13 cellular contexts compared by ENCODE assay signal in the genomic region with DNA sequence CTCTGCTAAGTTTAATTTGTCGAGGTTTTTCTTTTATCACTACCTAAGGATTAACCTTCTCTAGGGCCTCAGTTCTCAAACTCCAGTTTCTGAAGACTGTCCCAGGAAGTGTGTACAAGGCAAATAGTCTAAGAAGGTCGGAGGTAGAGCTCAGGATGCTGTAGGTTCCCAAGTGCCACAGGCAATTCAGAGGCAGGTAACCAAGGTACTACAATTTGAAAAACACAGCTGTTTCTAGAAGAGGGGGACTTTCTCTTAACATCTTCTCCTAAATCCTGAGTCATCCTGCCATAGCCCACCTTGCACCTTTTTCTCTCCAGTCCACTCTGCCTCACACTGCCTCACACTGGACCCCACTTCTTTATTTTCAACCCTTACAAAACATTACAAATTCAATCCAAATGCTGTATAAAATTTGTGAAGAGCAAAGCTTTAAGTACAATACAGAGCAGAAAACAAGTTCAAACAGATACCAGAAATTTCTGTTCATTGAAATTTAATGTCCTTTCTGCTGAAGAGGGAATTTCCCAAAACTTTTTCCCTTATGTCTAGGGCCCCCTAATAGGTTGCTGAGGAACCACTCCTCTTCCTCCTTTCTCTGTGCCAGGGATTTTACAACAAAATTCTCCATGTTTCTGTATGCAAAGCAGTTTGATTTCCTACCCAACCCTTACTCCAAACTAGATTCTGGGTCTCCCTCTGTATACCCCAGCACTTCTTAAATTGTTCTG. TPM values are rescaled to one million over a fixed set of nuclear protein-coding genes. Genes with fewer than 3 reads are reported as not detected.
DNase-seq lines count a peak whose midpoint lies in the region; ATAC-seq and TF ChIP-seq lines count a peak whose summit lies in the region.
"Had no signal": no experiment of that assay in that cellular context is flagged by ENCODE, and none has a peak within 500 bp of the region (broad histone marks: within the 10 kb centered on the region; RNA-seq: fewer than 3 reads in every experiment).

No MANE protein-coding gene starts in this region.

- no peaks in the 10 kb centered on the region for H3K4me1 Mint-ChIP-seq in activated CD4-positive, alpha-beta T cell treated with anti-CD3 and anti-CD28 coated beads, Interleukin-2, amount 10 ng/mL, durations not matched to agents 24 days and 14 days

- no peak for TF ChIP-seq EP300 in tibial nerve (IDR thresholded peaks at IDR 0.05)

- no peaks in the 10 kb centered on the region for H3K27me3 ChIP-seq in dorsolateral prefrontal cortex
- H3K27me3 ChIP-seq in skeletal muscle satellite cell (ENCODE audit: control insufficient read depth, insufficient read depth, low read length), result no peaks in the 10 kb centered on the region
- no peaks in the 10 kb centered on the region for H3K27me3 ChIP-seq in tibial nerve

- H3K36me3 ChIP-seq in skeletal muscle satellite cell (ENCODE audit: insufficient read depth, low read length) (no peaks in the 10 kb centered on the region), tibial nerve (no peaks in the 10 kb centered on the region)

- peaks cover 32% of the 10 kb centered on the region for H3K27me3 Mint-ChIP-seq in activated CD4-positive, alpha-beta T cell treated with anti-CD3 and anti-CD28 coated beads, Interleukin-2, amount 10 ng/mL, durations not matched to agents 24 days and 14 days

- TF ChIP-seq CTCF in dorsolateral prefrontal cortex (IDR thresholded peaks at IDR 0.05 in 54 of 56, conservative IDR thresholded peaks at IDR 0.05 in 2 of 56; ENCODE audit: low read depth in 1 of 56, partially characterized antibody in 56 of 56) (no peak), tibial nerve (IDR thresholded peaks at IDR 0.05) (no peak)

- H3K27ac Mint-ChIP-seq in activated CD4-positive, alpha-beta T cell treated with anti-CD3 and anti-CD28 coated beads, Interleukin-2, amount 10 ng/mL, durations not matched to agents 24 days and 14 days, result no peak overlapping the region
- H3K27ac Mint-ChIP-seq: activated naive CD8-positive, alpha-beta T cell; T-helper 1 cell treated with Interleukin-12 subunit alpha and Interleukin-12 subunit beta and Interleukin-4 antibody, amounts not matched to agents 30 μg/mL and 1 μg/mL, for 36 hours had no signal

- peak overlapping the region; percentile 54 for H3K4me2 ChIP-seq in skeletal muscle satellite cell (ENCODE audit: low read length)

- H3K9ac ChIP-seq in skeletal muscle satellite cell (ENCODE audit: low read depth, low read length), result no peak overlapping the region

- no peak for DNase-seq in dorsolateral prefrontal cortex
- no peak for DNase-seq in HCEC 1CT
- DNase-seq in tibial nerve (ENCODE audit: low spot score in 2 of 2), result no peak
- DNase-seq in activated CD4-positive, alpha-beta T cell treated with anti-CD3 and anti-CD28 coated beads for 48 hours, result no peak
- no peak for DNase-seq in activated CD4-positive, alpha-beta T cell treated with anti-CD3 and anti-CD28 coated beads, Interleukin-2, amount 10 ng/mL, durations not matched to agents 24 days and 14 days
- DNase-seq: NCI-H1436 treated with DMSO at 0.1 percent for 48 hours; OCI-M1; stimulated activated naive CD8-positive, alpha-beta T cell treated with anti-CD3 and anti-CD28 coated beads, Interleukin-15, Interleukin-2, amounts not matched to agents 100 U/mL and 50 U/mL, for 24 hours had no signal

- TF ChIP-seq POLR2A in tibial nerve (IDR thresholded peaks at IDR 0.05), result no peak

- intact Hi-C loops in dorsolateral prefrontal cortex (cut with DNase I), result no loop called here
- intact Hi-C loops in activated CD4-positive, alpha-beta T cell treated with anti-CD3 and anti-CD28 coated beads, Interleukin-2, amount 10 ng/mL, durations not matched to agents 24 days and 14 days (cut with micrococcal nuclease), result no loop called here

- no peaks in the 10 kb centered on the region for H3K36me3 Mint-ChIP-seq in activated CD4-positive, alpha-beta T cell treated with anti-CD3 and anti-CD28 coated beads, Interleukin-2, amount 10 ng/mL, durations not matched to agents 24 days and 14 days (ENCODE audit: low read depth)
- H3K36me3 Mint-ChIP-seq: activated naive CD8-positive, alpha-beta T cell had no signal

- H3K9me3 ChIP-seq in skeletal muscle satellite cell (replicated peaks; ENCODE audit: low read length) (no peaks in the 10 kb centered on the region), tibial nerve (no peaks in the 10 kb centered on the region)

- H3K4me1 ChIP-seq in skeletal muscle satellite cell (ENCODE audit: control insufficient read depth, insufficient read depth, low read length), result peaks cover 17% of the 10 kb centered on the region
- peaks cover 0 to 12% (median 0%) of the 10 kb centered on the region in 4 donors for H3K4me1 ChIP-seq in tibial nerve

- H3K27ac ChIP-seq in dorsolateral prefrontal cortex (peak overlapping the region in 58 of 59 donors; percentile 27 to 97 (median 90)), tibial nerve (no peak overlapping the region)

- H3K4me3 Mint-ChIP-seq in activated CD4-positive, alpha-beta T cell treated with anti-CD3 and anti-CD28 coated beads, Interleukin-2, amount 10 ng/mL, durations not matched to agents 24 days and 14 days, result no peak overlapping the region
- H3K4me3 Mint-ChIP-seq: activated naive CD8-positive, alpha-beta T cell; T-helper 1 cell treated with Interleukin-12 subunit alpha and Interleukin-12 subunit beta and Interleukin-4 antibody, amounts not matched to agents 30 μg/mL and 1 μg/mL, for 36 hours had no signal

- peak overlapping the region in 16 of 59 donors; percentile 9 to 58 (median 26) for H3K4me3 ChIP-seq in dorsolateral prefrontal cortex
- H3K4me3 ChIP-seq in skeletal muscle satellite cell (ENCODE audit: low read length), result no peak overlapping the region
- no peak overlapping the region for H3K4me3 ChIP-seq in tibial nerve

- ATAC-seq in GM18909 (IDR thresholded peaks at IDR 0.05; ENCODE audit: poor library complexity, unreplicated experiment) (peak; percentile 9), HG03521 (IDR thresholded peaks at IDR 0.05; ENCODE audit: unreplicated experiment) (peak; percentile 24)
- ATAC-seq: stimulated activated naive CD8-positive, alpha-beta T cell treated with anti-CD3 and anti-CD28 coated beads, Interleukin-15, Interleukin-2, amounts not matched to agents 100 U/mL and 50 U/mL, for 24 hours had no signal

- WGBS in tibial nerve, 2 donors, result 66 to 69% methylated on average over 2 of the region's 2 CpGs

- no peaks in the 10 kb centered on the region for H3K9me3 Mint-ChIP-seq in activated CD4-positive, alpha-beta T cell treated with anti-CD3 and anti-CD28 coated beads, Interleukin-2, amount 10 ng/mL, durations not matched to agents 24 days and 14 days
- H3K9me3 Mint-ChIP-seq: T-helper 1 cell treated with Interleukin-12 subunit alpha and Interleukin-12 subunit beta and Interleukin-4 antibody, amounts not matched to agents 30 μg/mL and 1 μg/mL, for 36 hours had no signal

RNA-seq across cellular contexts. Expression of a gene that starts 43.0 kb away (rescaled TPM):
- total RNA-seq in dorsolateral prefrontal cortex, result 1 to 10 TPM in 102 of 120 experiments, under 1 TPM in 18; 0.63 to 3.4 (median 1.4) TPM
- under 0.01 and 0.66 TPM in 2 replicates for total RNA-seq in skeletal muscle satellite cell (2012; rRNA removed)
- 1 to 10 TPM in 2 of 4 donors, under 1 TPM in 2; 0.78 to 1.3 (median 0.97) TPM for total RNA-seq in tibial nerve
- not detected in 2 replicates for total RNA-seq in activated CD4-positive, alpha-beta T cell treated with anti-CD3 and anti-CD28 coated beads, Interleukin-2, amount 10 ng/mL, durations not matched to agents 24 days and 14 days

Comparison
In these comparisons a context has a peak if more than half of its experiments do, and no peak if none do; other contexts are left out.
1. H3K27ac ChIP-seq: peak in dorsolateral prefrontal cortex (58 of 59); none in tibial nerve (0 of 4).